Comparison of ENCODE assay signal across 3 cellular contexts in the genomic region with DNA sequence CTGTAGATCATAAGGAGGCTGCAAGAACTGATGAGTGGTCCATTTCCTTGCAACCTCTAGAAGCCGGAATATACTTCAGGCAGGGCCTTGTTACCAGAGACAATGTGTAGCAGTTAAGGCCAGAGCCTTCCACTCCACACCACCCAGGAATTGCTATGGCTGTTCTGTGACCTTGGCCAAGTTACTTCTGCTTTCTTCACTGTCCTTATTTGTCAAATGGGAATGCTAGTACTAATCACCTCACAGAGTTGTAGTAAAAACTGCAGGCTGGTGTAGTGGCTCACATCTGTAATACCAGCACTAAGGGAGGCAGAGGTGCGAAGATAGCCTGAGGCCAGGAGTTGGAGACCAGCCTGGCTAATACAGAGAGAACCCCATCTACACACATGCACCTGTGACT.
TF ChIP-seq lines count a peak whose summit lies in the region.

No MANE protein-coding gene starts in this region.

TF ChIP-seq in WTC11, 78 proteins besides CTCF, POLR2A, EP300 and RAD21:
- TF ChIP-seq GABPB1 (CRISPR knock-in tag; IDR thresholded peaks at IDR 0.05) (no peak), NR2C2 (CRISPR knock-in tag; IDR thresholded peaks at IDR 0.05) (no peak), NR3C1 (CRISPR knock-in tag; conservative IDR thresholded peaks at IDR 0.05; ENCODE audit: low read depth) (no peak), MXD4 (CRISPR knock-in tag; IDR thresholded peaks at IDR 0.05; ENCODE audit: borderline replicate concordance) (no peak), FOXK1 (CRISPR knock-in tag; IDR thresholded peaks at IDR 0.05) (no peak), ZNF512 (CRISPR knock-in tag; IDR thresholded peaks at IDR 0.05; ENCODE audit: borderline replicate concordance) (no peak), KAT7 (CRISPR knock-in tag; IDR thresholded peaks at IDR 0.05; ENCODE audit: borderline replicate concordance) (no peak)

TF ChIP-seq in neural cell, 6 proteins besides CTCF, POLR2A, EP300 and RAD21:
- TF ChIP-seq TAF1 (IDR thresholded peaks at IDR 0.05; ENCODE audit: low read depth) (no peak), MXI1 (conservative IDR thresholded peaks at IDR 0.05; ENCODE audit: poor library complexity, severe bottlenecking) (no peak), EZH2 (IDR thresholded peaks at IDR 0.05; ENCODE audit: borderline replicate concordance, insufficient read depth, low read length, poor library complexity, severe bottlenecking) (no peak), POLR2AphosphoS5 (IDR thresholded peaks at IDR 0.05) (no peak), SMC3 (conservative IDR thresholded peaks at IDR 0.05; ENCODE audit: poor library complexity) (no peak)
- TF ChIP-seq, protein P1, sequence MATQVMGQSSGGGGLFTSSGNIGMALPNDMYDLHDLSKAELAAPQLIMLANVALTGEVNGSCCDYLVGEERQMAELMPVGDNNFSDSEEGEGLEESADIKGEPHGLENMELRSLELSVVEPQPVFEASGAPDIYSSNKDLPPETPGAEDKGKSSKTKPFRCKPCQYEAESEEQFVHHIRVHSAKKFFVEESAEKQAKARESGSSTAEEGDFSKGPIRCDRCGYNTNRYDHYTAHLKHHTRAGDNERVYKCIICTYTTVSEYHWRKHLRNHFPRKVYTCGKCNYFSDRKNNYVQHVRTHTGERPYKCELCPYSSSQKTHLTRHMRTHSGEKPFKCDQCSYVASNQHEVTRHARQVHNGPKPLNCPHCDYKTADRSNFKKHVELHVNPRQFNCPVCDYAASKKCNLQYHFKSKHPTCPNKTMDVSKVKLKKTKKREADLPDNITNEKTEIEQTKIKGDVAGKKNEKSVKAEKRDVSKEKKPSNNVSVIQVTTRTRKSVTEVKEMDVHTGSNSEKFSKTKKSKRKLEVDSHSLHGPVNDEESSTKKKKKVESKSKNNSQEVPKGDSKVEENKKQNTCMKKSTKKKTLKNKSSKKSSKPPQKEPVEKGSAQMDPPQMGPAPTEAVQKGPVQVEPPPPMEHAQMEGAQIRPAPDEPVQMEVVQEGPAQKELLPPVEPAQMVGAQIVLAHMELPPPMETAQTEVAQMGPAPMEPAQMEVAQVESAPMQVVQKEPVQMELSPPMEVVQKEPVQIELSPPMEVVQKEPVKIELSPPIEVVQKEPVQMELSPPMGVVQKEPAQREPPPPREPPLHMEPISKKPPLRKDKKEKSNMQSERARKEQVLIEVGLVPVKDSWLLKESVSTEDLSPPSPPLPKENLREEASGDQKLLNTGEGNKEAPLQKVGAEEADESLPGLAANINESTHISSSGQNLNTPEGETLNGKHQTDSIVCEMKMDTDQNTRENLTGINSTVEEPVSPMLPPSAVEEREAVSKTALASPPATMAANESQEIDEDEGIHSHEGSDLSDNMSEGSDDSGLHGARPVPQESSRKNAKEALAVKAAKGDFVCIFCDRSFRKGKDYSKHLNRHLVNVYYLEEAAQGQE (IDR thresholded peaks at IDR 0.05; ENCODE audit: borderline replicate concordance), result no peak
TF ChIP-seq in neural cell: peak in this region for 0.

TF ChIP-seq in SK-N-SH treated with all-trans-retinoic acid at 6 μM for 48 hours, 23 proteins besides CTCF, POLR2A, EP300 and RAD21:
- no peak for TF ChIP-seq SNAI2 (CRISPR knock-in tag; IDR thresholded peaks at IDR 0.05)
- no peak for TF ChIP-seq ZNF70 (CRISPR knock-in tag; IDR thresholded peaks at IDR 0.05)
- TF ChIP-seq TCF4 (CRISPR knock-in tag; IDR thresholded peaks at IDR 0.05; ENCODE audit: borderline replicate concordance), result no peak
- TF ChIP-seq, protein P2, sequence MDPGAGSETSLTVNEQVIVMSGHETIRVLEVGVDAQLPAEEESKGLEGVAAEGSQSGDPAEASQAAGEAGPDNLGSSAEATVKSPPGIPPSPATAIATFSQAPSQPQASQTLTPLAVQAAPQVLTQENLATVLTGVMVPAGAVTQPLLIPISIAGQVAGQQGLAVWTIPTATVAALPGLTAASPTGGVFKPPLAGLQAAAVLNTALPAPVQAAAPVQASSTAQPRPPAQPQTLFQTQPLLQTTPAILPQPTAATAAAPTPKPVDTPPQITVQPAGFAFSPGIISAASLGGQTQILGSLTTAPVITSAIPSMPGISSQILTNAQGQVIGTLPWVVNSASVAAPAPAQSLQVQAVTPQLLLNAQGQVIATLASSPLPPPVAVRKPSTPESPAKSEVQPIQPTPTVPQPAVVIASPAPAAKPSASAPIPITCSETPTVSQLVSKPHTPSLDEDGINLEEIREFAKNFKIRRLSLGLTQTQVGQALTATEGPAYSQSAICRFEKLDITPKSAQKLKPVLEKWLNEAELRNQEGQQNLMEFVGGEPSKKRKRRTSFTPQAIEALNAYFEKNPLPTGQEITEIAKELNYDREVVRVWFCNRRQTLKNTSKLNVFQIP (CRISPR knock-in tag; IDR thresholded peaks at IDR 0.05; ENCODE audit: borderline replicate concordance, low read depth), result no peak
